Comparison of ENCODE assay signal across 9 cellular contexts in genomic region chr19:2048104-2048958, GRCh38. TPM values are rescaled to one million over a fixed set of nuclear protein-coding genes. Genes with fewer than 3 reads are reported as not detected.
A peak's percentile ranks its signal among the peaks of the same experiment; 100 is the strongest.
DNase-seq lines count a peak whose midpoint lies in the region; ATAC-seq and TF ChIP-seq lines count a peak whose summit lies in the region.
"Had no signal": no experiment of that assay in that cellular context is flagged by ENCODE, and none has a peak within 500 bp of the region (broad histone marks: within the 10 kb centered on the region; RNA-seq: fewer than 3 reads in every experiment).

No MANE protein-coding gene starts in this region.

- no peaks in the 10 kb centered on the region for H3K9me2 ChIP-seq in Karpas-422 (replicated peaks; ENCODE audit: insufficient read depth, low read length)

- CTCF ChIA-PET in HEK293T (lab: Yijun Ruan, JAX), result no interaction called here

- peak; percentile 47 for DNase-seq in Karpas-422
- DNase-seq in coronary artery (ENCODE audit: low spot score), result no peak
- DNase-seq in naive thymus-derived CD8-positive, alpha-beta T cell, result no peak
- DNase-seq in NCI-H510A treated with DMSO at 0.1 percent for 48 hours (lab: John Stamatoyannopoulos, UW), result no peak
- no peak for DNase-seq in HEK293T (ENCODE audit: extremely low spot score)
- DNase-seq in NCI-H1105 (lab: John Stamatoyannopoulos, UW), result no peak
- no peak for DNase-seq in DMS153 (lab: John Stamatoyannopoulos, UW)
- DNase-seq: NCI-H446 treated with DMSO at 0.1 percent for 48 hours had no signal

- no peaks in the 10 kb centered on the region for H3K36me3 ChIP-seq in ACC112 (ENCODE audit: insufficient read depth, low read length)
- H3K36me3 ChIP-seq in Karpas-422 (ENCODE audit: insufficient read depth, low read length), result peaks cover 28% of the 10 kb centered on the region

- H3K27ac Mint-ChIP-seq in naive thymus-derived CD8-positive, alpha-beta T cell, result peak overlapping the region; percentile 46 to 90 (median 76)

- H4K20me1 ChIP-seq in Karpas-422 (ENCODE audit: insufficient read depth, low read depth, low read length), result peaks cover 68% of the 10 kb centered on the region

- POLR2A ChIA-PET in naive thymus-derived CD8-positive, alpha-beta T cell (lab: Charles Lee), result interaction anchor here (0.6 to 17.6 kb wide), 12 partner anchors 10 to 1958 kb away, joined by 3 to 255 read pairs (median 6); partner anchors contain the start of gene MOB3A
- POLR2A ChIA-PET in HEK293T (lab: Yijun Ruan, JAX), result interaction anchor here (0.9 to 1.4 kb wide), 3 partner anchors 11 to 13 kb away, joined by 4 to 10 read pairs (median 6); no protein-coding TSS in a partner anchor

- H3K4me1 ChIP-seq in ACC112 (ENCODE audit: control insufficient read depth, insufficient read depth, low read length, unreplicated experiment) (peaks cover 38% of the 10 kb centered on the region), Karpas-422 (ENCODE audit: low read length) (peaks cover 79% of the 10 kb centered on the region)

- H3K4me3 ChIP-seq in ACC112 (ENCODE audit: low read depth, low read length) (peak overlapping the region; percentile 97), Karpas-422 (ENCODE audit: low read length) (peak overlapping the region; percentile 84), coronary artery (peak overlapping the region; percentile 91)

- H3K79me2 ChIP-seq in ACC112 (ENCODE audit: control insufficient read depth, insufficient read depth, low read length, unreplicated experiment) (peaks cover 35% of the 10 kb centered on the region), Karpas-422 (ENCODE audit: low read length) (peaks cover 39% of the 10 kb centered on the region)

- no peaks in the 10 kb centered on the region for H3K9me3 Mint-ChIP-seq in naive thymus-derived CD8-positive, alpha-beta T cell

- H3K9me3 ChIP-seq in Karpas-422 (ENCODE audit: low read length), result no peaks in the 10 kb centered on the region

- H3K4me3 Mint-ChIP-seq in naive thymus-derived CD8-positive, alpha-beta T cell, result peak overlapping the region; percentile 52 to 92 (median 87)

- H3K27me3 ChIP-seq in ACC112 (ENCODE audit: insufficient read depth, low read length) (no peaks in the 10 kb centered on the region), Karpas-422 (ENCODE audit: low read length) (no peaks in the 10 kb centered on the region)

- peak overlapping the region; percentile 93 for H3K9ac ChIP-seq in Karpas-422 (ENCODE audit: low read length)

- no peaks in the 10 kb centered on the region for H3K27me3 Mint-ChIP-seq in naive thymus-derived CD8-positive, alpha-beta T cell

- H3K4me2 ChIP-seq in Karpas-422 (ENCODE audit: low read depth, low read length, poor library complexity, severe bottlenecking), result peak overlapping the region; percentile 92

- H3K27ac ChIP-seq in ACC112 (ENCODE audit: low read depth, low read length) (peak overlapping the region; percentile 34; the same call in 1 of the 2 replicates), Karpas-422 (ENCODE audit: low read length) (peak overlapping the region; percentile 93), coronary artery (peak overlapping the region; percentile 90 to 99)

- H3K36me3 Mint-ChIP-seq in naive thymus-derived CD8-positive, alpha-beta T cell, result peaks cover 0 to 11% (median 0%) of the 10 kb centered on the region in 3 donors

- ATAC-seq in naive thymus-derived CD8-positive, alpha-beta T cell, result no peak

- H2AFZ ChIP-seq in ACC112 (ENCODE audit: low read length, unreplicated experiment), result no peak overlapping the region
- no peak overlapping the region for H2AFZ ChIP-seq in Karpas-422 (ENCODE audit: low read length)

- no peak for TF ChIP-seq CTCF in coronary artery (IDR thresholded peaks at IDR 0.05)

- H3K4me1 Mint-ChIP-seq in naive thymus-derived CD8-positive, alpha-beta T cell, result peaks cover 17 to 63% (median 56%) of the 10 kb centered on the region in 4 donors

TF ChIP-seq in HEK293T, 16 proteins besides CTCF, POLR2A, EP300 and RAD21:
- TF ChIP-seq BHLHE40 (IDR thresholded peaks at IDR 0.05; ENCODE audit: borderline replicate concordance) (no peak), L3MBTL2 (conservative IDR thresholded peaks at IDR 0.05) (no peak), FOXK2 (IDR thresholded peaks at IDR 0.05) (no peak), SP1 (IDR thresholded peaks at IDR 0.05) (no peak), NFRKB (IDR thresholded peaks at IDR 0.05) (no peak), SUZ12 (IDR thresholded peaks at IDR 0.05) (no peak), CTBP1 (IDR thresholded peaks at IDR 0.05; ENCODE audit: borderline replicate concordance) (no peak), ARNT (IDR thresholded peaks at IDR 0.05) (no peak), ZNF384 (IDR thresholded peaks at IDR 0.05) (no peak)

RNA-seq across cellular contexts. Expression of gene MKNK2, which starts 2.7 kb away (rescaled TPM):
- total RNA-seq in Karpas-422 (2014; rRNA removed; shearing (Covaris generic); ENCODE audit: low replicate concordance), result 526 and 862 TPM in 2 replicates
- 100 to 1,000 TPM; 171 to 176 TPM for total RNA-seq in naive thymus-derived CD8-positive, alpha-beta T cell
- polyA plus RNA-seq in naive thymus-derived CD8-positive, alpha-beta T cell, result 10 to 100 TPM; 26.1 to 47.1 (median 30.2) TPM

RNA-seq across cellular contexts. Expression of gene BTBD2, which starts 32.8 kb away (rescaled TPM):
- 66.8 and 112 TPM in 2 replicates for total RNA-seq in Karpas-422 (2014; rRNA removed; shearing (Covaris generic); ENCODE audit: low replicate concordance)
- total RNA-seq in naive thymus-derived CD8-positive, alpha-beta T cell, result 10 to 100 TPM; 58.0 to 64.1 TPM
- polyA plus RNA-seq in naive thymus-derived CD8-positive, alpha-beta T cell, result 1 to 10 TPM; 3.2 to 7.3 (median 4.8) TPM

RNA-seq across cellular contexts. Expression of gene MOB3A, which starts 47.8 kb away (rescaled TPM):
- 153 and 219 TPM in 2 replicates for total RNA-seq in Karpas-422 (2014; rRNA removed; shearing (Covaris generic); ENCODE audit: low replicate concordance)
- 100 to 1,000 TPM in 1 of 2 experiments, 10 to 100 TPM in 1; 94.0 to 101 TPM for total RNA-seq in naive thymus-derived CD8-positive, alpha-beta T cell
- polyA plus RNA-seq in naive thymus-derived CD8-positive, alpha-beta T cell, result 10 to 100 TPM; 40.5 to 90.4 (median 53.1) TPM

RNA-seq across cellular contexts. Expression of gene IZUMO4, which starts 48.4 kb away (rescaled TPM):
- total RNA-seq in Karpas-422 (2014; rRNA removed; shearing (Covaris generic); ENCODE audit: low replicate concordance), result 285 and 487 TPM in 2 replicates
- total RNA-seq in naive thymus-derived CD8-positive, alpha-beta T cell, result 10 to 100 TPM; 16.6 to 18.7 TPM
- polyA plus RNA-seq in naive thymus-derived CD8-positive, alpha-beta T cell, result 1 to 10 TPM in 1 of 3 donors, under 1 TPM in 2; 0.26 to 1.4 (median 0.85) TPM

Comparison
In these comparisons a context has a peak if more than half of its experiments do, and no peak if none do; other contexts are left out.
1. H3K27ac ChIP-seq: peak in every context shown above with its lines; median percentile 94 in coronary artery; 93 in Karpas-422; 34 in ACC112.